In genomic region chr1:234271243-234271606, GRCh38 we compare ENCODE assay signal across 1 cellular context.
TF ChIP-seq lines count a peak whose summit lies in the region.

No MANE protein-coding gene starts in this region.

TF ChIP-seq in GM12878, 131 proteins besides CTCF, POLR2A, EP300 and RAD21 (continued from another document and continues in another):
- TF ChIP-seq SIX5 (IDR thresholded peaks at IDR 0.05; ENCODE audit: low read depth, low read length, severe bottlenecking) (no peak), SIN3A (IDR thresholded peaks at IDR 0.05; ENCODE audit: low read depth, low read length) (no peak), E2F8 (IDR thresholded peaks at IDR 0.05; ENCODE audit: low read depth, partially characterized antibody) (peak; percentile 65), PRDM15 (CRISPR knock-in tag; IDR thresholded peaks at IDR 0.05) (no peak), ESRRA (IDR thresholded peaks at IDR 0.05; ENCODE audit: low read length) (peak; percentile 70; the same call in 1 of the 2 replicates), ZBTB33 (IDR thresholded peaks at IDR 0.05) (no peak), ZNF687 (IDR thresholded peaks at IDR 0.05) (no peak), ZNF274 (IDR thresholded peaks at IDR 0.05; ENCODE audit: insufficient read depth, insufficient read length) (no peak), CREB1 (IDR thresholded peaks at IDR 0.05; ENCODE audit: low read depth) (peak; percentile 75), ZNF592 (IDR thresholded peaks at IDR 0.05) (peak; percentile 92; the same call in 1 of the 2 replicates), BRCA1 (IDR thresholded peaks at IDR 0.05; ENCODE audit: low read depth, low read length) (no peak; the same call in 1 of the 2 replicates), ZSCAN29 (IDR thresholded peaks at IDR 0.05) (peak; percentile 83), KDM1A (IDR thresholded peaks at IDR 0.05; ENCODE audit: borderline replicate concordance) (no peak), RFX5 (IDR thresholded peaks at IDR 0.05; ENCODE audit: low read depth, low read length) (no peak), NR2C1 (IDR thresholded peaks at IDR 0.05) (no peak), MYC (IDR thresholded peaks at IDR 0.05; ENCODE audit: insufficient read depth, insufficient read length, insufficient replicate concordance, low read length, severe bottlenecking) (no peak), LARP7 (IDR thresholded peaks at IDR 0.05) (no peak), ZZZ3 (IDR thresholded peaks at IDR 0.05; ENCODE audit: control insufficient read depth, insufficient read length, low read depth) (no peak), SREBF2 (IDR thresholded peaks at IDR 0.05; ENCODE audit: low read length) (no peak), GATAD2B (conservative IDR thresholded peaks at IDR 0.05; ENCODE audit: low read depth) (0 out of 2 replicates have a peak, but pooled peaks have one; percentile 45), SMAD1 (IDR thresholded peaks at IDR 0.05; ENCODE audit: low read depth, partially characterized antibody) (peak; percentile 86), DPF2 (IDR thresholded peaks at IDR 0.05) (peak; percentile 97), FOXM1 (IDR thresholded peaks at IDR 0.05; ENCODE audit: low read depth, low read length) (peak; percentile 89; the same call in 1 of the 2 replicates), TCF7 (IDR thresholded peaks at IDR 0.05; ENCODE audit: borderline replicate concordance) (peak; percentile 55), MTA3 (IDR thresholded peaks at IDR 0.05; ENCODE audit: borderline replicate concordance, low read length) (peak; percentile 81; the same call in 1 of the 2 replicates), MXI1 (IDR thresholded peaks at IDR 0.05; ENCODE audit: low read depth, low read length) (peak; percentile 56; the same call in 1 of the 2 replicates), IRF4 (IDR thresholded peaks at IDR 0.05; ENCODE audit: low read depth, low read length) (peak; percentile 82), ZNF24 (IDR thresholded peaks at IDR 0.05) (peak; percentile 78), SUZ12 (IDR thresholded peaks at IDR 0.05; ENCODE audit: unreplicated experiment) (no peak), PML (IDR thresholded peaks at IDR 0.05; ENCODE audit: low read length) (peak; percentile 81), MTA2 (IDR thresholded peaks at IDR 0.05; ENCODE audit: low read depth) (peak; percentile 99), EGR1 (IDR thresholded peaks at IDR 0.05; ENCODE audit: borderline replicate concordance in 1 of 2, low read depth in 2 of 2, low read length in 2 of 2) (no peak), TARDBP (IDR thresholded peaks at IDR 0.05; ENCODE audit: borderline replicate concordance) (no peak), KLF5 (IDR thresholded peaks at IDR 0.05; ENCODE audit: partially characterized antibody) (no peak), RCOR1 (conservative IDR thresholded peaks at IDR 0.05; ENCODE audit: low read depth, low read length) (0 out of 2 replicates have a peak, but pooled peaks have one; percentile 55), SKIL (IDR thresholded peaks at IDR 0.05; ENCODE audit: low read depth, poor library complexity, severe bottlenecking) (peak; percentile 97), SMAD5 (IDR thresholded peaks at IDR 0.05; ENCODE audit: low read depth) (no peak), NFYA (IDR thresholded peaks at IDR 0.05; ENCODE audit: borderline replicate concordance, low read depth, low read length) (no peak), CREM (IDR thresholded peaks at IDR 0.05; ENCODE audit: low read depth) (peak; percentile 88), TCF12 (IDR thresholded peaks at IDR 0.05; ENCODE audit: low read depth, low read length) (0 out of 2 replicates have a peak, but pooled peaks have one; percentile 47), TCF3 (IDR thresholded peaks at IDR 0.05; ENCODE audit: borderline replicate concordance, insufficient read depth, low read depth, low read length) (no peak), RAD51 (IDR thresholded peaks at IDR 0.05) (peak; percentile 52; the same call in 1 of the 2 replicates), RELA (IDR thresholded peaks at IDR 0.05; ENCODE audit: borderline replicate concordance, partially characterized antibody) (peak; percentile 34), HDAC2 (IDR thresholded peaks at IDR 0.05) (no peak)
